Comparison of ENCODE assay signal across 15 cellular contexts in genomic region chr2:218066946-218067515, GRCh38. TPM values are rescaled to one million over a fixed set of nuclear protein-coding genes. Genes with fewer than 3 reads are reported as not detected.
"Had no signal": no experiment of that assay in that cellular context is flagged by ENCODE, and none has a peak within 500 bp of the region (broad histone marks: within the 10 kb centered on the region; RNA-seq: fewer than 3 reads in every experiment).

No MANE protein-coding gene starts in this region.

- H3K9me3 ChIP-seq: transverse colon had no signal

- H3K4me3 ChIP-seq: transverse colon had no signal

- ATAC-seq: activated naive CD4-positive, alpha-beta T cell treated with anti-CD3 and anti-CD28 coated beads, Interleukin-2, amount 50 U/mL, for 72 hours; right cardiac atrium had no signal

- DNase-seq: amniotic stem cell, brain microvascular endothelial cell, endodermal cell, hippocampal formation, kidney glomerular epithelial cell, naive B cell, right cardiac atrium, small intestine, T-helper 1 cell, transverse colon had no signal

- H3K27ac ChIP-seq: brain microvascular endothelial cell, transverse colon had no signal

- H3K36me3 ChIP-seq: brain microvascular endothelial cell, transverse colon had no signal

RNA-seq across cellular contexts. Expression of gene RUFY4, which starts 2.0 kb away (rescaled TPM):
- total RNA-seq: cerebellum, dermis microvascular lymphatic vessel endothelial cell, lower leg skin, progenitor cell of endocrine pancreas, right cardiac atrium had no signal
- polyA plus RNA-seq: right cardiac atrium had no signal

RNA-seq across cellular contexts. Expression of gene CXCR2, which starts 58.8 kb away (rescaled TPM):
- total RNA-seq: cerebellum, dermis microvascular lymphatic vessel endothelial cell, endodermal cell, progenitor cell of endocrine pancreas, transverse colon had no signal
